ENCODE assay signal across 8 cellular contexts in the genomic region with DNA sequence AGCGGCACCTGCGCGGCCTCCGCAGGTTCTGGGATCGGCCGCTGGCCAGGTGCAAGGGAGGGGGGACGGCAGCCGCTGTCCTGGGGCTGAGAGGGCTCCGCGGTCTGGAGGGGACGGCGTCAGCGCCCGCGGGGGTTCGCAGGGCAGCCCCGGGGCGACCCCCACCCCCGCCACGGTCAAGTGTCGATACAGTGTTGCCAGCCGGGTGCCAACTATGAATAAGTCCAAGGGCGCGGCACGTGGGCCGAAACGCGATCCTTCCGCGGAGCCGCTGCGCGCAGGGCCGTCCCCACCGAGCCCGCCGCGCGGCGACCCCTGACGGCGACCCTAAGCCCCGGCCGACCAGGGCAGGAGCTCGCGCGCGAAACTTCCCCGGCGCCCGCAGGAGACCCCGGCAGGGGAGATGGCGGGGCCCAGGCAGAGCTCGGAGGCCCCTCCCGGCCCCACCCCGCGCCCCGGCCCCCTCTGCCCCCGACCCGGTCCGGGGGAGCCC. TPM values are rescaled to one million over a fixed set of nuclear protein-coding genes. Genes with fewer than 3 reads are reported as not detected.
DNase-seq lines count a peak whose midpoint lies in the region; ATAC-seq and TF ChIP-seq lines count a peak whose summit lies in the region.

No MANE protein-coding gene starts in this region.

- no peak for TF ChIP-seq CTCF in upper lobe of left lung (IDR thresholded peaks at IDR 0.05)

- H3K4me1 ChIP-seq in upper lobe of left lung: peaks cover 25 to 41% (median 35%) of the 10 kb centered on the region in 4 donors

- TF ChIP-seq EP300 in upper lobe of left lung (IDR thresholded peaks at IDR 0.05): no peak

- peaks cover 0 to 6% (median 0%) of the 10 kb centered on the region in 4 donors for H3K36me3 ChIP-seq in upper lobe of left lung

- WGBS in upper lobe of left lung, 2 donors: 0% methylated on average over 2 to 5 of the region's 61 CpGs

- H3K4me3 ChIP-seq in upper lobe of left lung: peak overlapping the region; percentile 59 to 94 (median 90)

- peak in 3 of 4 donors; percentile 26 to 78 (median 45) for TF ChIP-seq POLR2A in upper lobe of left lung (IDR thresholded peaks at IDR 0.05)

- peak; percentile 56 to 77 for ATAC-seq in upper lobe of left lung (ENCODE audit: low FRiP score in 2 of 2)
- no peak for ATAC-seq in GM18520 (IDR thresholded peaks at IDR 0.05; ENCODE audit: unreplicated experiment)
- ATAC-seq in HG03139 (IDR thresholded peaks at IDR 0.05; ENCODE audit: unreplicated experiment): no peak

- no peaks in the 10 kb centered on the region for H3K9me3 ChIP-seq in upper lobe of left lung

- no peaks in the 10 kb centered on the region for H3K27me3 ChIP-seq in upper lobe of left lung

- H3K27ac ChIP-seq in epithelial cell of prostate (peak overlapping the region; percentile 81), upper lobe of left lung (peak overlapping the region; percentile 88 to 98 (median 90))

- DNase-seq in ELF-1 (ENCODE audit: low read depth, low spot score) (peak; percentile 30), KG1 (lab: John Stamatoyannopoulos, UW) (peak; percentile 45), epithelial cell of prostate (ENCODE audit: low read depth, low spot score) (no peak), myocyte (ENCODE audit: low read depth) (peak; percentile 21), upper lobe of left lung (peak in 1 of 2 donors; percentile 92)
- peak; percentile 61 for DNase-seq in activated CD4-positive, alpha-beta T cell treated with anti-CD3 and anti-CD28 coated beads for 48 hours

RNA-seq across cellular contexts. Expression of gene AGPAT3, which starts 0.7 kb away (rescaled TPM):
- total RNA-seq in myocyte (25.8 and 31.0 TPM in 2 replicates), upper lobe of left lung (100 to 1,000 TPM in 1 of 6 donors, 10 to 100 TPM in 5; 55.0 to 102 (median 70.0) TPM)
- polyA plus RNA-seq in myocyte (2012): 30.7 TPM

Comparison
In these comparisons a context has a peak if more than half of its experiments do, and no peak if none do; other contexts are left out.
1. ATAC-seq: peak in upper lobe of left lung (2 of 2); none in GM18520 (single experiment) and HG03139 (single experiment).